Comparison of ENCODE assay signal across 1 cellular context in the genomic region with DNA sequence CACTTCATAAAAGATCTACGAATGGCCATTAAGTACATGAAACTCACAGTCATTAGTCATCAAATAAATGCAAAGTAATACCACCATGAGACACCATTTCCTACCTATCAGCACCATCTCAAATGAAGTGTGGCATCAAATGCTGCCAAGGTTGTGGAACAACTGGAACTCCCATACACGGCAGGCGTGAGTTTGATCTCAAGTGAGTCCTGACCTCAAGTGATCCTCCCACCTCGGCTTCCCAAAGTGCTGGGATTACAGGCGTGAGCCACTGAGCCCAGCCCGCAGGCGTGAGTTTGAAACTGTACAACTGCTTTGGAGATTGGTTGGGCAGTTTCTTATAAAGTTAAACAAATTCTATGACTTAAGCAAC.
TF ChIP-seq lines count a peak whose summit lies in the region.

No MANE protein-coding gene starts in this region.

TF ChIP-seq in H1, 55 proteins besides CTCF, POLR2A, EP300 and RAD21:
- no peak for TF ChIP-seq BCL11A (IDR thresholded peaks at IDR 0.05; ENCODE audit: low read depth in 2 of 2, low read length in 2 of 2)
- no peak for TF ChIP-seq HDAC2 (IDR thresholded peaks at IDR 0.05; ENCODE audit: borderline replicate concordance in 1 of 2, low read depth in 2 of 2, low read length in 2 of 2)
- TF ChIP-seq ASH2L (IDR thresholded peaks at IDR 0.05; ENCODE audit: low read length): no peak
- TF ChIP-seq, protein P1, sequence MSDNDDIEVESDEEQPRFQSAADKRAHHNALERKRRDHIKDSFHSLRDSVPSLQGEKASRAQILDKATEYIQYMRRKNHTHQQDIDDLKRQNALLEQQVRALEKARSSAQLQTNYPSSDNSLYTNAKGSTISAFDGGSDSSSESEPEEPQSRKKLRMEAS (IDR thresholded peaks at IDR 0.05): no peak
- no peak for TF ChIP-seq TAF7 (optimal IDR thresholded peaks at IDR 0.05; ENCODE audit: borderline replicate concordance, low read depth, low read length)
- no peak for TF ChIP-seq CHD2 (IDR thresholded peaks at IDR 0.05; ENCODE audit: low read length)
- TF ChIP-seq, protein P2, sequence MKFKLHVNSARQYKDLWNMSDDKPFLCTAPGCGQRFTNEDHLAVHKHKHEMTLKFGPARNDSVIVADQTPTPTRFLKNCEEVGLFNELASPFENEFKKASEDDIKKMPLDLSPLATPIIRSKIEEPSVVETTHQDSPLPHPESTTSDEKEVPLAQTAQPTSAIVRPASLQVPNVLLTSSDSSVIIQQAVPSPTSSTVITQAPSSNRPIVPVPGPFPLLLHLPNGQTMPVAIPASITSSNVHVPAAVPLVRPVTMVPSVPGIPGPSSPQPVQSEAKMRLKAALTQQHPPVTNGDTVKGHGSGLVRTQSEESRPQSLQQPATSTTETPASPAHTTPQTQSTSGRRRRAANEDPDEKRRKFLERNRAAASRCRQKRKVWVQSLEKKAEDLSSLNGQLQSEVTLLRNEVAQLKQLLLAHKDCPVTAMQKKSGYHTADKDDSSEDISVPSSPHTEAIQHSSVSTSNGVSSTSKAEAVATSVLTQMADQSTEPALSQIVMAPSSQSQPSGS (IDR thresholded peaks at IDR 0.05; ENCODE audit: low read length): no peak
- TF ChIP-seq TBP (IDR thresholded peaks at IDR 0.05; ENCODE audit: low read depth, low read length): no peak
- TF ChIP-seq NANOG (IDR thresholded peaks at IDR 0.05; ENCODE audit: insufficient read depth, low read depth, low read length, poor library complexity, severe bottlenecking): no peak
TF ChIP-seq in H1: peak in this region for 0.
